Comparison of ENCODE assay signal across 8 cellular contexts in genomic region chr15:40435331-40436089, GRCh38. TPM values are rescaled to one million over a fixed set of nuclear protein-coding genes. Genes with fewer than 3 reads are reported as not detected.
DNase-seq lines count a peak whose midpoint lies in the region; ATAC-seq and TF ChIP-seq lines count a peak whose summit lies in the region.

No MANE protein-coding gene starts in this region.

- H3K36me3 ChIP-seq in CD8-positive, alpha-beta memory T cell (ENCODE audit: insufficient read depth, low read length) = no peaks in the 10 kb centered on the region
- H3K36me3 ChIP-seq in SJCRH30 (no peaks in the 10 kb centered on the region), psoas muscle (ENCODE audit: insufficient read depth in 1 of 2, low read depth in 1 of 2) (no peaks in the 10 kb centered on the region)

- ATAC-seq in right cardiac atrium (no peak), psoas muscle (no peak), HG03097 (IDR thresholded peaks at IDR 0.05; ENCODE audit: low FRiP score, unreplicated experiment) (no peak)

- H3K4me1 ChIP-seq in CD8-positive, alpha-beta memory T cell (ENCODE audit: insufficient read depth, low read length) = peaks cover 28% of the 10 kb centered on the region
- peaks cover 8% of the 10 kb centered on the region; the same call in 1 of the 2 replicates for H3K4me1 ChIP-seq in SJCRH30
- no peaks in the 10 kb centered on the region for H3K4me1 ChIP-seq in right cardiac atrium (ENCODE audit: control insufficient read depth, insufficient read depth, low read length)
- peaks cover 13% of the 10 kb centered on the region for H3K4me1 ChIP-seq in psoas muscle

- peaks cover 11 to 15% of the 10 kb centered on the region in 2 donors for H3K27me3 Mint-ChIP-seq in CD8-positive, alpha-beta memory T cell

- intact Hi-C loops in right cardiac atrium (cut with DNase I) = no loop called here
- intact Hi-C loops in psoas muscle (cut with DNase I) = loop anchor here in 1 of 2 donors (10.0 kb wide), 1 partner anchor 391 kb away; no protein-coding TSS in a partner anchor

- DNase-seq in CD8-positive, alpha-beta memory T cell = no peak
- DNase-seq in SJCRH30 (no peak), right cardiac atrium (peak in 1 of 3 donors; percentile 64), psoas muscle (peak in 1 of 2 donors; percentile 37), glomerular visceral epithelial cell (ENCODE audit: extremely low spot score) (no peak), putamen (ENCODE audit: low spot score) (no peak), NOMO-1 treated with dmso at 0.1 percent for 144 hours (lab: John Stamatoyannopoulos, UW; ENCODE audit: unreplicated experiment) (no peak)

- WGBS in right cardiac atrium = 23% methylated on average over 26 of the region's 26 CpGs
- 28 to 38% (median 29%) methylated on average over 25 to 26 of the region's 26 CpGs for WGBS in psoas muscle, 3 donors

- peaks cover 0 to 3% (median 0%) of the 10 kb centered on the region in 5 donors for H3K9me3 Mint-ChIP-seq in CD8-positive, alpha-beta memory T cell

- no peak overlapping the region for H3K27ac ChIP-seq in CD8-positive, alpha-beta memory T cell (ENCODE audit: low read depth, low read length)
- H3K27ac ChIP-seq in SJCRH30 (no peak overlapping the region), right cardiac atrium (ENCODE audit: low read length) (no peak overlapping the region), psoas muscle (no peak overlapping the region)

- peak overlapping the region; percentile 45 for H3K4me3 ChIP-seq in CD8-positive, alpha-beta memory T cell (ENCODE audit: low read length)
- H3K4me3 ChIP-seq in SJCRH30 = peak overlapping the region; percentile 58
- peak overlapping the region; percentile 34 for H3K4me3 ChIP-seq in right cardiac atrium (ENCODE audit: low read length)
- peak overlapping the region; percentile 60 for H3K4me3 ChIP-seq in psoas muscle

- POLR2A ChIA-PET in CD8-positive, alpha-beta memory T cell (lab: Charles Lee) = no interaction called here

- H3K27ac Mint-ChIP-seq in CD8-positive, alpha-beta memory T cell = peak overlapping the region in 5 of 8 donors; percentile 44 to 85 (median 77)

- no peak for TF ChIP-seq CTCF in psoas muscle (IDR thresholded peaks at IDR 0.05)

- H3K4me1 Mint-ChIP-seq in CD8-positive, alpha-beta memory T cell = peaks cover 31 to 46% (median 36%) of the 10 kb centered on the region in 3 donors

- H3K4me3 Mint-ChIP-seq in CD8-positive, alpha-beta memory T cell = peak overlapping the region; percentile 46 to 86 (median 71)

- peaks cover 0 to 3% (median 2%) of the 10 kb centered on the region in 3 donors for H3K36me3 Mint-ChIP-seq in CD8-positive, alpha-beta memory T cell

- H3K9me3 ChIP-seq in CD8-positive, alpha-beta memory T cell (ENCODE audit: low read length) = no peaks in the 10 kb centered on the region
- H3K9me3 ChIP-seq in SJCRH30 (replicated peaks) (no peaks in the 10 kb centered on the region), right cardiac atrium (ENCODE audit: control insufficient read depth, low read length) (no peaks in the 10 kb centered on the region), psoas muscle (no peaks in the 10 kb centered on the region)

- CTCF ChIA-PET in CD8-positive, alpha-beta memory T cell (lab: Charles Lee) = interaction anchor here (1.0 to 1.5 kb wide), 3 partner anchors 67 to 98 kb away, joined by 3 read pairs; no protein-coding TSS in a partner anchor

- H3K27me3 ChIP-seq in CD8-positive, alpha-beta memory T cell (ENCODE audit: insufficient read depth, low read length, poor library complexity, severe bottlenecking) = peaks cover 6% of the 10 kb centered on the region
- peaks cover 15% of the 10 kb centered on the region; the same call in 1 of the 2 replicates for H3K27me3 ChIP-seq in SJCRH30
- no peaks in the 10 kb centered on the region for H3K27me3 ChIP-seq in right cardiac atrium (ENCODE audit: control insufficient read depth, insufficient read depth)
- peaks cover 0 to 32% (median 9%) of the 10 kb centered on the region in 3 donors for H3K27me3 ChIP-seq in psoas muscle (ENCODE audit: insufficient read depth in 3 of 3, low read length in 2 of 3)

RNA-seq across cellular contexts. Expression of gene BAHD1, which starts 5.2 kb away (rescaled TPM):
- total RNA-seq in CD8-positive, alpha-beta memory T cell = 10 to 100 TPM; 23.6 to 24.9 TPM
- polyA plus RNA-seq in CD8-positive, alpha-beta memory T cell = 4.1 TPM
- total RNA-seq in SJCRH30 (2014; rRNA removed; shearing (Covaris generic)) = 10.9 and 11.0 TPM in 2 replicates
- 10 to 100 TPM; 15.4 to 17.8 (median 16.9) TPM for total RNA-seq in right cardiac atrium
- polyA plus RNA-seq in right cardiac atrium = 11.6 TPM
- total RNA-seq in psoas muscle = 10 to 100 TPM; 12.5 to 15.6 (median 13.4) TPM
- 10 to 100 TPM in 2 of 3 donors, 1 to 10 TPM in 1; 9.9 to 14.6 (median 12.3) TPM for polyA plus RNA-seq in psoas muscle

RNA-seq across cellular contexts. Expression of gene IVD, which starts 29.9 kb away (rescaled TPM):
- 10 to 100 TPM; 68.5 to 80.1 TPM for total RNA-seq in CD8-positive, alpha-beta memory T cell
- polyA plus RNA-seq in CD8-positive, alpha-beta memory T cell = 56.0 TPM
- 34.9 and 36.7 TPM in 2 replicates for total RNA-seq in SJCRH30 (2014; rRNA removed; shearing (Covaris generic))
- total RNA-seq in right cardiac atrium (10 to 100 TPM; 60.5 to 85.6 (median 75.4) TPM), psoas muscle (100 to 1,000 TPM in 1 of 4 donors, 10 to 100 TPM in 3; 46.5 to 102 (median 61.4) TPM)
- polyA plus RNA-seq in right cardiac atrium (60.5 TPM), psoas muscle (10 to 100 TPM; 27.1 to 35.6 (median 32.6) TPM)

RNA-seq across cellular contexts. Expression of gene CHST14, which starts 35.3 kb away (rescaled TPM):
- 10 to 100 TPM; 13.1 to 13.3 TPM for total RNA-seq in CD8-positive, alpha-beta memory T cell
- 1.7 TPM for polyA plus RNA-seq in CD8-positive, alpha-beta memory T cell
- total RNA-seq in SJCRH30 (2014; rRNA removed; shearing (Covaris generic)) = 36.7 and 39.4 TPM in 2 replicates
- total RNA-seq in right cardiac atrium (10 to 100 TPM; 11.5 to 13.9 (median 12.5) TPM), psoas muscle (1 to 10 TPM; 3.8 to 5.3 (median 4.2) TPM)
- polyA plus RNA-seq in right cardiac atrium (11.6 TPM), psoas muscle (1 to 10 TPM; 2.5 to 4.5 (median 2.8) TPM)

RNA-seq across cellular contexts. Expression of gene KNSTRN, which starts 53.0 kb away (rescaled TPM):
- total RNA-seq in CD8-positive, alpha-beta memory T cell = 10 to 100 TPM; 42.8 to 49.9 TPM
- 3.6 TPM for polyA plus RNA-seq in CD8-positive, alpha-beta memory T cell
- 92.2 and 93.9 TPM in 2 replicates for total RNA-seq in SJCRH30 (2014; rRNA removed; shearing (Covaris generic))
- 1 to 10 TPM; 8.9 to 10.0 (median 9.3) TPM for total RNA-seq in right cardiac atrium
- polyA plus RNA-seq in right cardiac atrium = 9.4 TPM
- total RNA-seq in psoas muscle = 10 to 100 TPM in 2 of 4 donors, 1 to 10 TPM in 2; 7.7 to 21.3 (median 11.6) TPM
- 10 to 100 TPM; 11.5 to 21.5 (median 18.7) TPM for polyA plus RNA-seq in psoas muscle
